ENCODE assay signal across 9 cellular contexts in genomic region chr1:201530741-201531521, GRCh38. TPM values are rescaled to one million over a fixed set of nuclear protein-coding genes. Genes with fewer than 3 reads are reported as not detected.
DNase-seq lines count a peak whose midpoint lies in the region; ATAC-seq and TF ChIP-seq lines count a peak whose summit lies in the region.
"Had no signal": no experiment of that assay in that cellular context is flagged by ENCODE, and none has a peak within 500 bp of the region (broad histone marks: within the 10 kb centered on the region; RNA-seq: fewer than 3 reads in every experiment).

No MANE protein-coding gene starts in this region.

- H3K27me3 ChIP-seq in BE2C: no peaks in the 10 kb centered on the region
- H3K27me3 ChIP-seq in H7 (ENCODE audit: control insufficient read depth, insufficient read depth, low read length): peaks cover 2% of the 10 kb centered on the region; the same call in 1 of the 2 replicates

- H3K9me3 ChIP-seq in BE2C: no peaks in the 10 kb centered on the region

- CTCF ChIA-PET in activated naive CD4-positive, alpha-beta T cell treated with anti-CD3 and anti-CD28 coated beads for 36 hours (lab: Charles Lee): interaction anchor here (0.6 to 3.6 kb wide), 14 partner anchors 9 to 288 kb away, joined by 3 to 19 read pairs (median 4); no protein-coding TSS in a partner anchor

- peaks cover 20% of the 10 kb centered on the region for H3K36me3 Mint-ChIP-seq in activated naive CD4-positive, alpha-beta T cell treated with anti-CD3 and anti-CD28 coated beads for 36 hours (ENCODE audit: low read depth)

- DNase-seq in BE2C (peak; percentile 85), H7 (peak; percentile 90), NCI-H526 treated with DMSO at 0.1 percent for 48 hours (lab: John Stamatoyannopoulos, UW) (peak; percentile 11), head of caudate nucleus (peak; percentile 65 to 96 (median 89)), posterior vena cava (ENCODE audit: low spot score) (peak; percentile 97)
- peak; percentile 77 for DNase-seq in activated naive CD4-positive, alpha-beta T cell treated with anti-CD3 and anti-CD28 coated beads for 36 hours

- H3K27me3 Mint-ChIP-seq in activated naive CD4-positive, alpha-beta T cell treated with anti-CD3 and anti-CD28 coated beads for 36 hours (ENCODE audit: low read depth): no peaks in the 10 kb centered on the region
- H3K27me3 Mint-ChIP-seq: memory B cell had no signal

- peak; percentile 93 for TF ChIP-seq CTCF in BE2C (IDR thresholded peaks at IDR 0.05; ENCODE audit: low read depth, low read length)

- H3K27ac Mint-ChIP-seq in activated naive CD4-positive, alpha-beta T cell treated with anti-CD3 and anti-CD28 coated beads for 36 hours: no peak overlapping the region
- H3K27ac Mint-ChIP-seq: memory B cell had no signal

- no peak for ATAC-seq in HG02885 (IDR thresholded peaks at IDR 0.05; ENCODE audit: poor library complexity, unreplicated experiment)
- ATAC-seq in GM18511 (IDR thresholded peaks at IDR 0.05; ENCODE audit: unreplicated experiment): no peak

- H3K36me3 ChIP-seq in BE2C: no peaks in the 10 kb centered on the region
- H3K36me3 ChIP-seq in H7 (replicated peaks; ENCODE audit: control insufficient read depth, insufficient read depth, low read length): no peaks in the 10 kb centered on the region

- H3K4me3 Mint-ChIP-seq in activated naive CD4-positive, alpha-beta T cell treated with anti-CD3 and anti-CD28 coated beads for 36 hours: no peak overlapping the region
- H3K4me3 Mint-ChIP-seq: memory B cell had no signal

- H3K9me3 Mint-ChIP-seq in activated naive CD4-positive, alpha-beta T cell treated with anti-CD3 and anti-CD28 coated beads for 36 hours: no peaks in the 10 kb centered on the region
- H3K9me3 Mint-ChIP-seq: memory B cell had no signal

- peaks cover 10% of the 10 kb centered on the region for H3K4me1 Mint-ChIP-seq in activated naive CD4-positive, alpha-beta T cell treated with anti-CD3 and anti-CD28 coated beads for 36 hours (ENCODE audit: low read depth)

- intact Hi-C loops in activated naive CD4-positive, alpha-beta T cell treated with anti-CD3 and anti-CD28 coated beads for 36 hours (cut with micrococcal nuclease): loop anchor here (1.0 to 2.0 kb wide), 2 partner anchors 28 to 173 kb away; no protein-coding TSS in a partner anchor
- intact Hi-C loops in head of caudate nucleus (cut with DNase I) (loop anchor here (2.0 kb wide), 1 partner anchor 26 kb away; no protein-coding TSS in a partner anchor), posterior vena cava (cut with DNase I) (no loop called here)

- H3K4me3 ChIP-seq in BE2C (ENCODE audit: low read depth, low read length): no peak overlapping the region
- no peak overlapping the region for H3K4me3 ChIP-seq in H7 (ENCODE audit: insufficient read depth, low read depth, low read length)

- H3K4me1 ChIP-seq in BE2C: peaks cover 9% of the 10 kb centered on the region; the same call in 1 of the 2 replicates

RNA-seq across cellular contexts. Expression of gene NAV1, which starts 8.0 kb away (rescaled TPM):
- polyA plus RNA-seq in BE2C (2012; ENCODE audit: insufficient read depth, insufficient read length, low read depth): 41.3 TPM
- total RNA-seq in H7 (2014; rRNA removed; shearing (Covaris generic)): 13.2 and 16.7 TPM in 2 replicates
- total RNA-seq in activated naive CD4-positive, alpha-beta T cell treated with anti-CD3 and anti-CD28 coated beads for 36 hours: 1 to 10 TPM in 1 of 2 experiments, under 1 TPM in 1; 0.62 to 1.2 TPM
- 10 to 100 TPM; 85.0 to 96.0 TPM for total RNA-seq in posterior vena cava

RNA-seq across cellular contexts. Expression of gene CSRP1, which starts 24.0 kb away (rescaled TPM):
- polyA plus RNA-seq in BE2C (2012; ENCODE audit: insufficient read depth, insufficient read length, low read depth): 78.3 TPM
- 0.73 and 0.74 TPM in 2 replicates for total RNA-seq in H7 (2014; rRNA removed; shearing (Covaris generic))
- 10 to 100 TPM; 35.7 to 36.6 TPM for total RNA-seq in activated naive CD4-positive, alpha-beta T cell treated with anti-CD3 and anti-CD28 coated beads for 36 hours
- total RNA-seq in posterior vena cava: 1,000 to 10,000 TPM; 1,426 to 2,194 TPM

Comparison
In these comparisons a context has a peak if more than half of its experiments do, and no peak if none do; other contexts are left out.
1. DNase-seq: peak in every context shown above with its lines; median percentile 97 in posterior vena cava; 90 in H7; 89 in head of caudate nucleus; 85 in BE2C; 77 in activated naive CD4-positive, alpha-beta T cell treated with anti-CD3 and anti-CD28 coated beads for 36 hours; 11 in NCI-H526 treated with DMSO at 0.1 percent for 48 hours.
2. RNA of gene CSRP1, which starts 24.0 kb away (total RNA-seq): 1,426 to 2,194 TPM in posterior vena cava; 35.7 to 36.6 TPM in activated naive CD4-positive, alpha-beta T cell treated with anti-CD3 and anti-CD28 coated beads for 36 hours and 0.73 to 0.74 TPM in H7; every median in the first group is over 10 times any median in the second.
3. intact Hi-C loops: an anchor here in activated naive CD4-positive, alpha-beta T cell treated with anti-CD3 and anti-CD28 coated beads for 36 hours (1.0 to 2.0 kb wide) and head of caudate nucleus (2.0 kb wide); none called in posterior vena cava.